Comparison of ENCODE assay signal across 9 cellular contexts in the genomic region with DNA sequence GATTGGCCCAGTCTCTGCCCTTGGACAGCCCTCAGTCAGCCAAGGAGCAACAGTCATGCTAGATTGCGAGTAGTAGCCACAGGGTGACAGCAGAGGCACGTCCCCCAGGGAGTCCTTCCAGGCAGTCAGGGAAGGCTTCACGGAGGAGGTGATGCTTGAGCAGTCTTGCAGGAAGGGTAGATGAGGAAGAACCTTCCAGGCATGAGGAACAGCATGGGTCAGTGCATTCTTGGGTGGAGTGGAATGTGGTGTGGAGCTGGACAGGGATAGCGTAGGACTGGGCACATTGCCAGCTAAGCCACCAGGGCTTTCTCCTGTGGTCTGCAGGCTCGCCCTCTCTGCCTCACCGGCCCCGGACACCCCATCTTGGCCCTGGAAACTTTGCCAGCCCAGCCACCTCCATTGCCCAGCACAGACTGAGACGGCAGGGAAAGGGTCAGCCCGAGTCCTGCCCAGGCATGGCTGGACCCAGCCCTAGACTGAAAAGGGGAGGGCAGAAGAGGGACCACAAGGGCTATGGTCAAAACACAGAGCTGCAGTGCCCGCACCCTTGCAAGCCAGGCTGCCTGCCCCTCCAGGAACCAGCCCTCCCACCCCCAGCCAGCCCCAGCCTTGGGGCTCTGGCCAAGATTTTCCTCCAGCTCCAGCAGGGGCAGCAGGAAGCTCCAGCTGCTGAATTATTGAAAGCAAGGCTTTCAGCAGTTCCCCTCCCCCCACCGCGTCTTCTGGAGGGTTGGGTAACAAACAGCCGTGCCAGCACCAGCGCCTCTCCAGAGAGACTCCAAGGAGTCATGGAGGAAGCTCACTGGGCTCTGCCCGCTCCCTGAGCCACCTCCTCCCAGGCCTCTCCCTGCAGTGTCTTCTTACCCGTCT. TPM values are rescaled to one million over a fixed set of nuclear protein-coding genes. Genes with fewer than 3 reads are reported as not detected.
DNase-seq lines count a peak whose midpoint lies in the region; ATAC-seq, FAIRE-seq and TF ChIP-seq lines count a peak whose summit lies in the region.
"Had no signal": no experiment of that assay in that cellular context is flagged by ENCODE, and none has a peak within 500 bp of the region (broad histone marks: within the 10 kb centered on the region; RNA-seq: fewer than 3 reads in every experiment).

No MANE protein-coding gene starts in this region.

- no peaks in the 10 kb centered on the region for H3K9me3 ChIP-seq in H1 (ENCODE audit: insufficient read depth in 2 of 2, low read depth in 1 of 2, low read length in 1 of 2)

- ATAC-seq in HG03469 (IDR thresholded peaks at IDR 0.05; ENCODE audit: unreplicated experiment), result no peak

- H3K9me3 Mint-ChIP-seq in neural crest cell, result no peaks in the 10 kb centered on the region
- H3K9me3 Mint-ChIP-seq: T-helper 2 cell treated with Interferon-gamma antibody and Interleukin-4, amounts not matched to agents 5 μg/mL and 100 μg/mL, for 36 hours had no signal

- H3K4me3 ChIP-seq in H1 (ENCODE audit: extremely low read depth in 1 of 4, insufficient read depth in 2 of 4, low read depth in 3 of 4, low read length in 4 of 4), result peak overlapping the region in 1 of 4 experiments; percentile 10; a peak in 2 of 8 replicates

- no peaks in the 10 kb centered on the region for H3K79me1 ChIP-seq in H1 (ENCODE audit: low read depth, low read length)

- peak; percentile 50 for DNase-seq in DMS 273 treated with DMSO at 0.1 percent for 48 hours (lab: John Stamatoyannopoulos, UW)
- DNase-seq in NCI-H1694 treated with DMSO at 0.1 percent for 48 hours (lab: John Stamatoyannopoulos, UW), result peak; percentile 53
- DNase-seq in H1 (ENCODE audit: low read depth in 1 of 2, low spot score in 2 of 2), result peak; percentile 62 to 84
- DNase-seq in neural crest cell (ENCODE audit: low read depth, low spot score), result peak; percentile 37
- no peak for DNase-seq in NCI-H526 (lab: John Stamatoyannopoulos, UW)
- DNase-seq in NCI-H146 treated with DMSO at 0.1 percent for 48 hours (lab: John Stamatoyannopoulos, UW; ENCODE audit: unreplicated experiment), result no peak
- DNase-seq in activated CD4-positive, alpha-beta T cell treated with anti-CD3 and anti-CD28 coated beads, Interleukin-2, amount 50 U/mL, for 4 hours, result no peak

- TF ChIP-seq CTCF in H1 (IDR thresholded peaks at IDR 0.05; ENCODE audit: control extremely low read depth in 1 of 3, insufficient read depth in 1 of 3, low read depth in 1 of 3, low read length in 3 of 3) (peak; percentile 31 to 50 (median 49); a peak in 3 of 4 replicates), neural crest cell (conservative IDR thresholded peaks at IDR 0.05) (no peak)

- CTCF ChIA-PET in H1 (lab: Charles Lee; ENCODE audit: partially characterized antibody), result interaction anchor here (0.6 to 5.7 kb wide), 21 partner anchors 10 to 109 kb away, joined by 3 to 51 read pairs (median 4); a partner anchor contains a TSS

- H3K79me2 ChIP-seq in H1 (ENCODE audit: control insufficient read depth in 1 of 2, insufficient read depth in 2 of 2, low read length in 2 of 2), result no peaks in the 10 kb centered on the region

- peak overlapping the region; percentile 94; the same call in 1 of the 2 replicates for H2BK12ac ChIP-seq in H1 (ENCODE audit: low read depth, low read length)

- no peaks in the 10 kb centered on the region for H4K20me1 ChIP-seq in H1 (replicated peaks in 1 of 2; ENCODE audit: control insufficient read depth in 1 of 2, insufficient read depth in 2 of 2, low read length in 2 of 2)

- no peaks in the 10 kb centered on the region for H3K23me2 ChIP-seq in H1 (ENCODE audit: low read depth, low read length)

- H3K36me3 ChIP-seq in H1 (ENCODE audit: control insufficient read depth in 2 of 4, insufficient read depth in 4 of 4, low read length in 3 of 4), result no peaks in the 10 kb centered on the region

- H2BK120ac ChIP-seq in H1 (replicated peaks; ENCODE audit: low read depth, low read length), result peak overlapping the region; percentile 87

- H3K27me3 ChIP-seq in H1 (replicated peaks in 1 of 4; ENCODE audit: control insufficient read depth in 3 of 4, extremely low read depth in 1 of 4, insufficient read depth in 3 of 4, low read length in 3 of 4), result no peaks in the 10 kb centered on the region

- H2BK20ac ChIP-seq in H1 (ENCODE audit: low read length), result peak overlapping the region; percentile 100

- H2BK5ac ChIP-seq in H1 (ENCODE audit: low read depth, low read length), result peak overlapping the region; percentile 91; the same call in 1 of the 2 replicates

- peaks cover 19 to 45% (median 22%) of the 10 kb centered on the region in 4 experiments for H3K4me1 ChIP-seq in H1 (replicated peaks in 1 of 4; ENCODE audit: control insufficient read depth in 3 of 4, insufficient read depth in 4 of 4, low read length in 3 of 4)

- H2AFZ ChIP-seq in H1 (ENCODE audit: low read length), result no peak overlapping the region

- peak overlapping the region; percentile 66 for H4K5ac ChIP-seq in H1 (ENCODE audit: insufficient read length, low read depth, low read length)

- TF ChIP-seq EP300 in H1 (IDR thresholded peaks at IDR 0.05; ENCODE audit: borderline replicate concordance in 1 of 2, low read depth in 2 of 2, low read length in 2 of 2), result peak in 1 of 2 experiments; percentile 20; a peak in 1 of 3 replicates

- no peaks in the 10 kb centered on the region for H3K36me3 Mint-ChIP-seq in neural crest cell (ENCODE audit: low read depth)

- POLR2A ChIA-PET in H1 (lab: Charles Lee; ENCODE audit: partially characterized antibody), result interaction anchor here (0.8 to 6.4 kb wide), 12 partner anchors 11 to 49 kb away, joined by 3 to 41 read pairs (median 5); no protein-coding TSS in a partner anchor

- peak overlapping the region in 1 of 4 experiments; percentile 29; a peak in 1 of 7 replicates for H3K9ac ChIP-seq in H1 (replicated peaks in 1 of 4; ENCODE audit: extremely low read depth in 1 of 4, low read depth in 3 of 4, low read length in 3 of 4)

- H3K27me3 Mint-ChIP-seq in neural crest cell (ENCODE audit: low read depth), result peaks cover 59% of the 10 kb centered on the region

- peak in 1 of 2 experiments; percentile 49; a peak in 1 of 3 replicates for TF ChIP-seq POLR2A in H1 (IDR thresholded peaks at IDR 0.05; ENCODE audit: control extremely low read depth in 1 of 2, low read depth in 2 of 2, low read length in 2 of 2)

- H3K14ac ChIP-seq in H1 (ENCODE audit: insufficient read length), result no peak overlapping the region

- FAIRE-seq in H1 (lab: Jason Lieb, UNC), result no peak

- no peak overlapping the region for H3K27ac Mint-ChIP-seq in neural crest cell (ENCODE audit: unreplicated experiment)
- H3K27ac Mint-ChIP-seq: T-helper 2 cell treated with Interferon-gamma antibody and Interleukin-4, amounts not matched to agents 5 μg/mL and 100 μg/mL, for 36 hours had no signal

- WGBS in H1 (ENCODE audit: extremely low coverage in 1 of 2, insufficient coverage in 1 of 2, insufficient read length in 1 of 2, insufficient replicate concordance in 2 of 2, low coverage in 1 of 2, low lambda C conversion rate in 2 of 2, missing lambda C conversion rate in 1 of 2), 2 experiments, result 58% methylated on average over 14 of the region's 16 CpGs; no CpG with 5 or more reads in 1 of the 2 experiments

- peak overlapping the region; percentile 95 for H3K18ac ChIP-seq in H1 (ENCODE audit: extremely low read depth, low read length)

- H3K4me3 Mint-ChIP-seq in neural crest cell, result no peak overlapping the region
- H3K4me3 Mint-ChIP-seq: T-helper 2 cell treated with Interferon-gamma antibody and Interleukin-4, amounts not matched to agents 5 μg/mL and 100 μg/mL, for 36 hours had no signal

- peak overlapping the region; percentile 54; the same call in 1 of the 2 replicates for H2AK5ac ChIP-seq in H1 (ENCODE audit: low read depth, low read length)

- peak overlapping the region; percentile 64; the same call in 1 of the 2 replicates for H3K27ac ChIP-seq in H1 (ENCODE audit: low read depth, low read length)

- H4K8ac ChIP-seq in H1 (ENCODE audit: extremely low read depth, insufficient read depth, low read length), result no peak overlapping the region; the same call in 1 of the 2 replicates

- H2BK15ac ChIP-seq in H1 (ENCODE audit: low read length), result peak overlapping the region; percentile 97

- peak overlapping the region; percentile 3 for H3K56ac ChIP-seq in H1 (replicated peaks; ENCODE audit: insufficient read length, low read depth, low read length)

- peak; percentile 53 to 68 for TF ChIP-seq RAD21 in H1 (IDR thresholded peaks at IDR 0.05 in 1 of 2, conservative IDR thresholded peaks at IDR 0.05 in 1 of 2; ENCODE audit: low read depth in 2 of 2, low read length in 2 of 2)

- H3K4me1 Mint-ChIP-seq in neural crest cell, result peaks cover 25% of the 10 kb centered on the region

- peak overlapping the region; percentile 5 to 57; a peak in 3 of 4 replicates for H3K4me2 ChIP-seq in H1 (ENCODE audit: insufficient read depth in 1 of 2, low read depth in 2 of 2, low read length in 2 of 2)

- H3K23ac ChIP-seq in H1 (ENCODE audit: insufficient read length), result no peak overlapping the region

- H3K4ac ChIP-seq in H1 (replicated peaks; ENCODE audit: insufficient read length, low read depth, low read length), result peak overlapping the region; percentile 86

- H4K91ac ChIP-seq in H1 (replicated peaks; ENCODE audit: insufficient read length, low read length), result peak overlapping the region; percentile 75

TF ChIP-seq in H1, 55 proteins besides CTCF, POLR2A, EP300 and RAD21 (continues in another document):
- TF ChIP-seq SRF (IDR thresholded peaks at IDR 0.05; ENCODE audit: low read depth, low read length), result no peak
- TF ChIP-seq POU5F1 (IDR thresholded peaks at IDR 0.05; ENCODE audit: low read depth, low read length), result no peak
- 0 out of 2 replicates have a peak, but pooled peaks have one; percentile 28 for TF ChIP-seq YY1 (IDR thresholded peaks at IDR 0.05; ENCODE audit: low read depth, low read length)
- no peak for TF ChIP-seq BCL11A (IDR thresholded peaks at IDR 0.05; ENCODE audit: low read depth in 2 of 2, low read length in 2 of 2)
- peak; percentile 5; the same call in 1 of the 2 replicates for TF ChIP-seq CEBPB (IDR thresholded peaks at IDR 0.05; ENCODE audit: low read depth, low read length)
- peak; percentile 62; the same call in 1 of the 2 replicates for TF ChIP-seq SP1 (IDR thresholded peaks at IDR 0.05; ENCODE audit: low read depth, low read length)
- TF ChIP-seq TAF1 (IDR thresholded peaks at IDR 0.05; ENCODE audit: low read depth, low read length), result 0 out of 2 replicates have a peak, but pooled peaks have one; percentile 35
- peak; percentile 52; the same call in 1 of the 2 replicates for TF ChIP-seq RBBP5 (IDR thresholded peaks at IDR 0.05; ENCODE audit: borderline replicate concordance, low read depth, low read length)

RNA-seq across cellular contexts. Expression of a gene that starts 18.7 kb away (rescaled TPM):
- 16.0 and 17.4 TPM in 2 replicates for total RNA-seq in H1 (2021; fragmentation: NEBNext Ultra II Directional; extraction: Animal tissue kit (Norgen Biotek cat#: 25700))
- 10.4 and 18.4 TPM in 2 replicates for polyA plus RNA-seq in H1 (2011; rRNA removed)
- 12.8 TPM for polyA plus RNA-seq in H1 (2011; cell fraction: cytosol; rRNA removed)
- polyA plus RNA-seq in H1 (2011; cell fraction: nucleus; rRNA removed), result 19.3 TPM
- polyA plus RNA-seq in H1 (2012, experiment 1 of 2), result 12.4 to 19.0 TPM (median 18.1 TPM) in 4 replicates
- polyA plus RNA-seq in H1 (2012, experiment 2 of 2), result 15.2 TPM
- 10.6 TPM for polyA plus RNA-seq in H1 (2013, experiment 1 of 2)
- 8.8 TPM for polyA plus RNA-seq in H1 (2013, experiment 2 of 2)
- 6.3 and 10.2 TPM in 2 replicates for polyA minus RNA-seq in H1 (2011; rRNA and poly(A)+ RNA removed)
- 12.8 TPM for polyA minus RNA-seq in H1 (2011; cell fraction: cytosol; rRNA and poly(A)+ RNA removed)
- 12.0 TPM for polyA minus RNA-seq in H1 (2011; cell fraction: nucleus; rRNA and poly(A)+ RNA removed)
- total RNA-seq in neural crest cell, result 4.6 and 4.9 TPM in 2 replicates

Comparison
In these comparisons a context has a peak if more than half of its experiments do, and no peak if none do; other contexts are left out.
1. DNase-seq: peak in DMS 273 treated with DMSO at 0.1 percent for 48 hours (single experiment), NCI-H1694 treated with DMSO at 0.1 percent for 48 hours (single experiment), H1 (2 of 2) and neural crest cell (single experiment); none in NCI-H526 (0 of 2), NCI-H146 treated with DMSO at 0.1 percent for 48 hours (single experiment) and activated CD4-positive, alpha-beta T cell treated with anti-CD3 and anti-CD28 coated beads, Interleukin-2, amount 50 U/mL, for 4 hours (0 of 2).